In genomic region chr2:174664084-174664759, GRCh38 we compare ENCODE assay signal across 13 cellular contexts.
DNase-seq lines count a peak whose midpoint lies in the region; ATAC-seq and TF ChIP-seq lines count a peak whose summit lies in the region.
"Had no signal": no experiment of that assay in that cellular context is flagged by ENCODE, and none has a peak within 500 bp of the region (broad histone marks: within the 10 kb centered on the region; RNA-seq: fewer than 3 reads in every experiment).

No MANE protein-coding gene starts in this region.

- H3K4me3 ChIP-seq in left ventricle myocardium inferior (no peak overlapping the region), coronary artery (peak overlapping the region; percentile 3), aorta (ENCODE audit: low read length in 2 of 2) (no peak overlapping the region)

- H3K27me3 Mint-ChIP-seq in osteocyte (ENCODE audit: unreplicated experiment): no peaks in the 10 kb centered on the region
- H3K27me3 Mint-ChIP-seq: activated B cell treated with CpG ODN at 0.5 μM for 24 hours; stimulated activated naive CD8-positive, alpha-beta T cell treated with anti-CD3 and anti-CD28 coated beads, Interleukin-15, Interleukin-2, amounts not matched to agents 100 ng/mL and 50 ng/mL, for 24 hours had no signal

- 54 to 55% methylated on average over 7 of the region's 7 CpGs for WGBS in aorta, 2 donors

- TF ChIP-seq CTCF in left ventricle myocardium inferior (IDR thresholded peaks at IDR 0.05; ENCODE audit: borderline replicate concordance) (no peak), coronary artery (IDR thresholded peaks at IDR 0.05) (no peak), osteocyte (IDR thresholded peaks at IDR 0.05) (no peak), foreskin keratinocyte (conservative IDR thresholded peaks at IDR 0.05) (no peak)

- intact Hi-C loops in left ventricle myocardium inferior (cut with micrococcal nuclease): no loop called here
- intact Hi-C loops in Right ventricle myocardium inferior (cut with DNase I): no loop called here
- intact Hi-C loops in aorta (cut with DNase I): no loop called here

- no peak for ATAC-seq in Right ventricle myocardium inferior
- ATAC-seq in aorta (ENCODE audit: low FRiP score): no peak
- no peak for ATAC-seq in HG03280 (IDR thresholded peaks at IDR 0.05; ENCODE audit: unreplicated experiment)
- no peak for ATAC-seq in foreskin keratinocyte

- H3K4me1 ChIP-seq in left ventricle myocardium inferior (peaks cover 72% of the 10 kb centered on the region), aorta (ENCODE audit: control insufficient read depth in 1 of 2, insufficient read depth in 2 of 2, low read length in 2 of 2) (peaks cover 0 to 5% of the 10 kb centered on the region in 2 donors), foreskin keratinocyte (no peaks in the 10 kb centered on the region)

- no peaks in the 10 kb centered on the region for H3K9me3 Mint-ChIP-seq in osteocyte (ENCODE audit: unreplicated experiment)
- H3K9me3 Mint-ChIP-seq: activated B cell treated with CpG ODN at 0.5 μM for 24 hours; stimulated activated naive CD8-positive, alpha-beta T cell treated with anti-CD3 and anti-CD28 coated beads, Interleukin-15, Interleukin-2, amounts not matched to agents 100 ng/mL and 50 ng/mL, for 24 hours had no signal

- no peak for DNase-seq in left ventricle myocardium inferior
- DNase-seq in Right ventricle myocardium inferior (ENCODE audit: missing footprints): no peak
- DNase-seq in coronary artery (ENCODE audit: low spot score): no peak
- no peak for DNase-seq in osteocyte (ENCODE audit: extremely low spot score, unreplicated experiment)
- DNase-seq in aorta: peak in 1 of 2 donors; percentile 45
- no peak for DNase-seq in foreskin keratinocyte
- no peak for DNase-seq in kidney tubule cell (ENCODE audit: low spot score)
- DNase-seq: activated B cell treated with CpG ODN at 0.5 μM for 24 hours, DND-41, left cardiac atrium, NCI-H526 treated with DMSO at 0.1 percent for 48 hours had no signal

- H3K36me3 Mint-ChIP-seq in osteocyte (ENCODE audit: unreplicated experiment): no peaks in the 10 kb centered on the region

- no peak overlapping the region for H3K4me3 Mint-ChIP-seq in osteocyte (ENCODE audit: unreplicated experiment)
- H3K4me3 Mint-ChIP-seq: activated B cell treated with CpG ODN at 0.5 μM for 24 hours; stimulated activated naive CD8-positive, alpha-beta T cell treated with anti-CD3 and anti-CD28 coated beads, Interleukin-15, Interleukin-2, amounts not matched to agents 100 ng/mL and 50 ng/mL, for 24 hours had no signal

- H3K27ac ChIP-seq in left ventricle myocardium inferior (replicated peaks): peak overlapping the region; percentile 56
- peak overlapping the region; percentile 61 to 89 for H3K27ac ChIP-seq in coronary artery
- H3K27ac ChIP-seq in aorta (ENCODE audit: low read depth in 1 of 2, low read length in 2 of 2): peak overlapping the region; percentile 99 to 100
- no peak overlapping the region for H3K27ac ChIP-seq in foreskin keratinocyte

- peaks cover 50% of the 10 kb centered on the region for H3K4me1 Mint-ChIP-seq in osteocyte (ENCODE audit: unreplicated experiment)

- peak overlapping the region; percentile 89 for H3K27ac Mint-ChIP-seq in osteocyte (ENCODE audit: unreplicated experiment)
- H3K27ac Mint-ChIP-seq: activated B cell treated with CpG ODN at 0.5 μM for 24 hours; stimulated activated naive CD8-positive, alpha-beta T cell treated with anti-CD3 and anti-CD28 coated beads, Interleukin-15, Interleukin-2, amounts not matched to agents 100 ng/mL and 50 ng/mL, for 24 hours had no signal

- H3K9me3 ChIP-seq in left ventricle myocardium inferior (replicated peaks) (no peaks in the 10 kb centered on the region), aorta (ENCODE audit: control insufficient read depth, low read length) (no peaks in the 10 kb centered on the region)

- H3K36me3 ChIP-seq in left ventricle myocardium inferior: peaks cover 4% of the 10 kb centered on the region
- H3K36me3 ChIP-seq in aorta (ENCODE audit: control insufficient read depth in 1 of 2, insufficient read depth in 2 of 2, low read length in 1 of 2): no peaks in the 10 kb centered on the region

- no peaks in the 10 kb centered on the region for H3K27me3 ChIP-seq in left ventricle myocardium inferior (ENCODE audit: low read depth)
- no peaks in the 10 kb centered on the region for H3K27me3 ChIP-seq in aorta (ENCODE audit: control insufficient read depth in 1 of 2, insufficient read depth in 2 of 2, low read length in 1 of 2)
- H3K27me3 ChIP-seq in foreskin keratinocyte: no peaks in the 10 kb centered on the region
